Comparison of ENCODE assay signal across 8 cellular contexts in the genomic region with DNA sequence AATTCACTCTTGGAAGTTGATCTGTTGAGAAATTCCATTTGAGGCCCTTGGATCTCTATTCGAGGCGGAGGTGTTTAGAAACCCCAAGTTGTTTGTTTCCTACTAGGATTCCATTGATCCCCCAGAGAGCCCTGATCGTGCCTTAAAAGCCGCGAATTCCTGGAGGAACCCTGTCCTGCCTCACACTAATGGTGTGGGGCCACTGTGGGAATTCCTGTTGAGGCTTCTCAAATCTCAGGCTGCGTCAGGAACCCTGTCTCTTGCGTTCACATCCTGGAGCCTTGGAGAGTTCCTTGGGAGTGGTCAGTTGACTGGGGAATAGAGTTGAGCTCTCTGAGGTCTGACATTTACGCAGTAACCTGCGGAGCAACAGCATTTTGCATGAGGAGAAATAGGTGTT. TPM values are rescaled to one million over a fixed set of nuclear protein-coding genes. Genes with fewer than 3 reads are reported as not detected.
DNase-seq lines count a peak whose midpoint lies in the region; ATAC-seq and TF ChIP-seq lines count a peak whose summit lies in the region.

No MANE protein-coding gene starts in this region.

- H3K9me3 Mint-ChIP-seq in activated CD8-positive, alpha-beta T cell treated with anti-CD3 and anti-CD28 coated beads, Interleukin-2, amount 10 ng/mL, durations not matched to agents 7 days and 5 days (ENCODE audit: insufficient read depth) = no peaks in the 10 kb centered on the region

- no peaks in the 10 kb centered on the region for H3K9me2 ChIP-seq in GM23248 (ENCODE audit: insufficient read depth)

- no peaks in the 10 kb centered on the region for H3K36me3 ChIP-seq in GM23248 (ENCODE audit: low read depth)
- no peaks in the 10 kb centered on the region for H3K36me3 ChIP-seq in iPS DF 6.9 (ENCODE audit: control insufficient read depth, insufficient read depth, low read length)

- H3K4me1 Mint-ChIP-seq in activated CD8-positive, alpha-beta T cell treated with anti-CD3 and anti-CD28 coated beads, Interleukin-2, amount 10 ng/mL, durations not matched to agents 7 days and 5 days (ENCODE audit: low read depth) = peaks cover 13% of the 10 kb centered on the region

- no peak for TF ChIP-seq CTCF in retinal pigment epithelial cell (conservative IDR thresholded peaks at IDR 0.05; ENCODE audit: low read depth, low read length)

- POLR2A ChIA-PET in activated CD8-positive, alpha-beta T cell treated with anti-CD3 and anti-CD28 coated beads, Interleukin-2, amount 10 ng/mL, durations not matched to agents 7 days and 5 days (lab: Charles Lee) = interaction anchor here (1.1 kb wide), 1 partner anchor 105 kb away, joined by 3 read pairs; no protein-coding TSS in a partner anchor

- H3F3A ChIP-seq in GM23248 (ENCODE audit: insufficient read depth) = peaks cover 22% of the 10 kb centered on the region

- no peaks in the 10 kb centered on the region for H3K9me3 ChIP-seq in GM23248 (ENCODE audit: low read depth)
- no peaks in the 10 kb centered on the region for H3K9me3 ChIP-seq in iPS DF 6.9 (ENCODE audit: control insufficient read depth, insufficient read depth, low read length)

- CTCF ChIA-PET in activated CD8-positive, alpha-beta T cell treated with anti-CD3 and anti-CD28 coated beads, Interleukin-2, amount 10 ng/mL, durations not matched to agents 7 days and 5 days (lab: Charles Lee) = interaction anchor here (1.0 kb wide), 1 partner anchor 182 kb away, joined by 3 read pairs; no protein-coding TSS in a partner anchor

- peak overlapping the region; percentile 99 for H2AFZ ChIP-seq in GM23248

- 17 to 18% methylated on average over 9 of the region's 9 CpGs for WGBS in GM23248 (ENCODE audit: low coverage in 1 of 2, low lambda C conversion rate in 2 of 2, missing lambda C conversion rate in 2 of 2), 2 experiments
- no CpG with 5 or more reads among the region's 9 CpGs for WGBS in iPS DF 6.9 (ENCODE audit: insufficient coverage, insufficient read length)

- H3K36me3 Mint-ChIP-seq in activated CD8-positive, alpha-beta T cell treated with anti-CD3 and anti-CD28 coated beads, Interleukin-2, amount 10 ng/mL, durations not matched to agents 7 days and 5 days (ENCODE audit: low read depth) = no peaks in the 10 kb centered on the region

- H3K4me3 Mint-ChIP-seq in activated CD8-positive, alpha-beta T cell treated with anti-CD3 and anti-CD28 coated beads, Interleukin-2, amount 10 ng/mL, durations not matched to agents 7 days and 5 days = peak overlapping the region; percentile 79

- ATAC-seq in activated CD8-positive, alpha-beta T cell treated with anti-CD3 and anti-CD28 coated beads, Interleukin-2, amount 10 ng/mL, durations not matched to agents 7 days and 5 days = no peak
- no peak for ATAC-seq in GM21381 (IDR thresholded peaks at IDR 0.05; ENCODE audit: unreplicated experiment)

- H3K9ac ChIP-seq in GM23248 = peak overlapping the region; percentile 91

- in situ Hi-C loops in GM23248 (cut with MboI) = no loop called here

- H3K27me3 ChIP-seq in GM23248 (replicated peaks; ENCODE audit: insufficient read depth) = no peaks in the 10 kb centered on the region
- H3K27me3 ChIP-seq in iPS DF 6.9 (ENCODE audit: control insufficient read depth, insufficient read depth, low read length) = no peaks in the 10 kb centered on the region

- peaks cover 17% of the 10 kb centered on the region; the same call in 1 of the 2 replicates for H3K79me2 ChIP-seq in GM23248 (ENCODE audit: insufficient read depth)

- H3K4me3 ChIP-seq in GM23248 (peak overlapping the region; percentile 98), iPS DF 6.9 (ENCODE audit: low read length) (no peak overlapping the region; the same call in 1 of the 2 replicates), retinal pigment epithelial cell (ENCODE audit: low read length) (peak overlapping the region; percentile 94)

- H4K20me1 ChIP-seq in GM23248 (ENCODE audit: insufficient read depth) = no peaks in the 10 kb centered on the region

- H3K4me1 ChIP-seq in GM23248 (ENCODE audit: insufficient read depth) (peaks cover 30% of the 10 kb centered on the region), iPS DF 6.9 (ENCODE audit: control insufficient read depth, insufficient read depth, low read length) (no peaks in the 10 kb centered on the region)

- H3K27me3 Mint-ChIP-seq in activated CD8-positive, alpha-beta T cell treated with anti-CD3 and anti-CD28 coated beads, Interleukin-2, amount 10 ng/mL, durations not matched to agents 7 days and 5 days (ENCODE audit: low read depth) = peaks cover 45% of the 10 kb centered on the region

- peak overlapping the region; percentile 84 for H3K4me2 ChIP-seq in GM23248 (ENCODE audit: unreplicated experiment)

- peak overlapping the region; percentile 43 for H3K27ac ChIP-seq in GM23248
- no peak overlapping the region for H3K27ac ChIP-seq in iPS DF 6.9 (ENCODE audit: low read length)

- DNase-seq in GM23248 (peak; percentile 79), iPS DF 6.9 (ENCODE audit: low read depth, low spot score) (peak; percentile 18), retinal pigment epithelial cell (ENCODE audit: low read depth) (no peak), foreskin melanocyte (no peak), NCI-H2029 (lab: John Stamatoyannopoulos, UW) (no peak), RPMI8226 (no peak)
- DNase-seq in activated CD8-positive, alpha-beta T cell treated with anti-CD3 and anti-CD28 coated beads, Interleukin-2, amount 10 ng/mL, durations not matched to agents 7 days and 5 days = no peak

- H3K27ac Mint-ChIP-seq in activated CD8-positive, alpha-beta T cell treated with anti-CD3 and anti-CD28 coated beads, Interleukin-2, amount 10 ng/mL, durations not matched to agents 7 days and 5 days = no peak overlapping the region

RNA-seq across cellular contexts. Expression of a gene that starts 1.2 kb away (rescaled TPM):
- total RNA-seq in GM23248 (2014; rRNA removed; shearing (Covaris generic)) = 6.9 and 13.5 TPM in 2 replicates
- polyA plus RNA-seq in GM23248 (2016; fragmentation: Nextera tagmentation; extraction: Ambion mirVana) = 2.8 and 3.1 TPM in 2 replicates
- total RNA-seq in activated CD8-positive, alpha-beta T cell treated with anti-CD3 and anti-CD28 coated beads, Interleukin-2, amount 10 ng/mL, durations not matched to agents 7 days and 5 days = under 1 TPM in 1 of 2 experiments, not detected in 1; 0.65 TPM

RNA-seq across cellular contexts. Expression of a gene that starts 34.6 kb away (rescaled TPM):
- total RNA-seq in GM23248 (2014; rRNA removed; shearing (Covaris generic)) = 28.3 and 30.6 TPM in 2 replicates
- polyA plus RNA-seq in GM23248 (2016; fragmentation: Nextera tagmentation; extraction: Ambion mirVana) = 19.2 and 20.2 TPM in 2 replicates
- not detected for total RNA-seq in activated CD8-positive, alpha-beta T cell treated with anti-CD3 and anti-CD28 coated beads, Interleukin-2, amount 10 ng/mL, durations not matched to agents 7 days and 5 days

Comparison
In these comparisons a context has a peak if more than half of its experiments do, and no peak if none do; other contexts are left out.
1. DNase-seq: peak in GM23248 (single experiment) and iPS DF 6.9 (single experiment); none in activated CD8-positive, alpha-beta T cell treated with anti-CD3 and anti-CD28 coated beads, Interleukin-2, amount 10 ng/mL, durations not matched to agents 7 days and 5 days (single experiment), retinal pigment epithelial cell (single experiment), foreskin melanocyte (single experiment), NCI-H2029 (single experiment) and RPMI8226 (single experiment).
2. RNA of a gene that starts 34.6 kb away (total RNA-seq): 28.3 to 30.6 TPM in GM23248; not detected in activated CD8-positive, alpha-beta T cell treated with anti-CD3 and anti-CD28 coated beads, Interleukin-2, amount 10 ng/mL, durations not matched to agents 7 days and 5 days; every median in the first group is over 10 times any median in the second.